ENCODE assay signal across 8 cellular contexts in the genomic region with DNA sequence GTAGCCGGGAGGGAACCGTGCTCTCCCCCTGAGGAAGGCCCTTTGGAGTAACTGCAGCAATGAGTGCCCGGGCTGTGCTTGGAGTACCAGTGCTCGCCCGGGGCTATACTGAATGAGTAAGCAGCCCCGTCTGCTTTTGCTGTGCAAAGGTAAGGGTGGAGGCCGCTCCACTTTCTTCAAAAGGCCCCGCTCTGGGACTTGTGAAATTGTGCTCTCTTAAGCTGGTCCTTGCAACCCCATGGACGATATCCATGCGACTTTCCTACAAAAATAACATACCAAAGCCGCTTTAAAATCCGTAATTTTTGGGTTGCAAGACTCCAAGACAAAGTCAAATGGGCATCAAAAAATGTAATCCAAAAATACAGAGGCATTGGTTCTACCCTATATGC.
DNase-seq lines count a peak whose midpoint lies in the region; ATAC-seq lines count a peak whose summit lies in the region.

No MANE protein-coding gene starts in this region.

- ATAC-seq in GM18502 (IDR thresholded peaks at IDR 0.05; ENCODE audit: poor library complexity, unreplicated experiment) (peak; percentile 30), HG03521 (IDR thresholded peaks at IDR 0.05; ENCODE audit: unreplicated experiment) (peak; percentile 21), GM21825 (IDR thresholded peaks at IDR 0.05; ENCODE audit: unreplicated experiment) (no peak)

- peak; percentile 61 for DNase-seq in activated naive CD4-positive, alpha-beta T cell treated with Interleukin-2 at 50 U/mL for 16 hours
- peak; percentile 55 to 58 for DNase-seq in stimulated activated CD4-positive, alpha-beta T cell treated with anti-CD3 and anti-CD28 coated beads, Interleukin-2, amount 100 ng/mL, for 24 hours
- DNase-seq in GM19240 (ENCODE audit: insufficient read length, low spot score), result no peak
- DNase-seq in 8988T, result no peak

- peak overlapping the region; percentile 39 for H3K4me3 ChIP-seq in iPS-11a (ENCODE audit: low read depth, low read length)

Comparison
In these comparisons a context has a peak if more than half of its experiments do, and no peak if none do; other contexts are left out.
1. DNase-seq: peak in activated naive CD4-positive, alpha-beta T cell treated with Interleukin-2 at 50 U/mL for 16 hours (single experiment) and stimulated activated CD4-positive, alpha-beta T cell treated with anti-CD3 and anti-CD28 coated beads, Interleukin-2, amount 100 ng/mL, for 24 hours (2 of 2); none in GM19240 (single experiment) and 8988T (single experiment).